ENCODE assay signal across 11 cellular contexts in the genomic region with DNA sequence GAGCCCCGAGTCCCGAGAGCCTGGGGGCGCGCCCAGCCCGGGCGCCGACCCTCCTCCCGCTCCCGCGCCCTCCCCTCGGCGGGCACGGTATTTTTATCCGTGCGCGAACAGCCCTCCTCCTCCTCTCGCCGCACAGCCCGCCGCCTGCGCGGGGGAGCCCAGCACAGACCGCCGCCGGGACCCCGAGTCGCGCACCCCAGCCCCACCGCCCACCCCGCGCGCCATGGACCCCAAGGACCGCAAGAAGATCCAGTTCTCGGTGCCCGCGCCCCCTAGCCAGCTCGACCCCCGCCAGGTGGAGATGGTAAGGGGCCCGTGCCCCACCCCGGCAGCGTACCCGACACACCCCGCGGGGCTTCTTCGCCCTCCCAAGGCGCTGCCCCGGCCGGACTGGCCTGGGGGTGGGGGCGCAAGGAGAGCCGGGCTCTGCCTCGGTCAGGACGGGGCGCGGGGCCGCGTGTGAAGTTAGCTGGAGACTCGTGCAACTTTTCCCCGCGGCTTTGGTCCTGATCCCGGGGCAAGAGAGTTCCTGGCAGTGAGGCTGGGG. TPM values are rescaled to one million over a fixed set of nuclear protein-coding genes. Genes with fewer than 3 reads are reported as not detected.
DNase-seq lines count a peak whose midpoint lies in the region; ATAC-seq and TF ChIP-seq lines count a peak whose summit lies in the region.
"Had no signal": no experiment of that assay in that cellular context is flagged by ENCODE, and none has a peak within 500 bp of the region (broad histone marks: within the 10 kb centered on the region; RNA-seq: fewer than 3 reads in every experiment).

No MANE protein-coding gene starts in this region.

- H2BK120ac ChIP-seq in IMR-90 (ENCODE audit: low read depth, low read length) (no peak overlapping the region), mesendoderm (ENCODE audit: low read depth, low read length) (no peak overlapping the region)

- H4K91ac ChIP-seq in IMR-90 (ENCODE audit: insufficient read depth, low read depth, low read length), result no peak overlapping the region

- TF ChIP-seq POLR2A in IMR-90 (IDR thresholded peaks at IDR 0.05; ENCODE audit: low read depth, low read length), result no peak

- H3K9me3 ChIP-seq in IMR-90 (ENCODE audit: control insufficient read depth, insufficient read depth, low read length) (no peaks in the 10 kb centered on the region), subcutaneous abdominal adipose tissue (ENCODE audit: control insufficient read depth in 5 of 5, low read length in 5 of 5) (no peaks in the 10 kb centered on the region)

- H2AK5ac ChIP-seq in IMR-90 (ENCODE audit: low read depth, low read length) (no peak overlapping the region), mesendoderm (ENCODE audit: low read length) (no peak overlapping the region)

- 1% methylated on average over 29 of the region's 60 CpGs; no CpG with 5 or more reads in 1 of the 2 experiments for WGBS in IMR-90 (ENCODE audit: extremely low coverage in 2 of 2, insufficient read length in 1 of 2), 2 experiments
- WGBS in mesendoderm (ENCODE audit: extremely low coverage, insufficient coverage, low lambda C conversion rate), result no CpG with 5 or more reads among the region's 60 CpGs

- no peak overlapping the region for H3K4ac ChIP-seq in IMR-90 (ENCODE audit: low read depth, low read length)
- H3K4ac ChIP-seq in mesendoderm (ENCODE audit: low read depth, low read length), result no peak overlapping the region

- H3K56ac ChIP-seq in IMR-90 (ENCODE audit: extremely low read depth, insufficient read depth, low read length), result no peak overlapping the region
- H3K56ac ChIP-seq in mesendoderm (ENCODE audit: low read length), result peak overlapping the region; percentile 81

- H3K23ac ChIP-seq in IMR-90 (ENCODE audit: low read depth, low read length), result no peak overlapping the region
- H3K23ac ChIP-seq in mesendoderm (ENCODE audit: low read length), result no peak overlapping the region

- intact Hi-C loops in IMR-90 (cut with micrococcal nuclease), result loop anchor here (10.0 kb wide), 1 partner anchor 358 kb away; a partner anchor contains a TSS

- H3K27ac ChIP-seq in IMR-90 (ENCODE audit: insufficient read depth, low read length) (no peak overlapping the region), mesendoderm (ENCODE audit: low read depth, low read length) (no peak overlapping the region), subcutaneous abdominal adipose tissue (ENCODE audit: low read depth, low read length) (peak overlapping the region; percentile 23)

- H3K9ac ChIP-seq in IMR-90 (ENCODE audit: low read depth, low read length) (no peak overlapping the region), mesendoderm (ENCODE audit: low read length) (peak overlapping the region; percentile 57), subcutaneous abdominal adipose tissue (ENCODE audit: low read length in 5 of 5) (peak overlapping the region in 1 of 5 donors; percentile 67)

- no peaks in the 10 kb centered on the region for H4K20me1 ChIP-seq in IMR-90 (ENCODE audit: insufficient read depth, low read length)

- BruUV-seq in IMR-90 (replicated peaks; lab: Mats Ljungman, UMichigan), result no TSS peak

- no peaks in the 10 kb centered on the region for H3K9me1 ChIP-seq in IMR-90 (ENCODE audit: insufficient read depth, low read length)

- POLR2A ChIA-PET in IMR-90 (lab: Charles Lee; ENCODE audit: unreplicated experiment), result no interaction called here

- H2AFZ ChIP-seq in IMR-90 (replicated peaks; ENCODE audit: low read length, poor library complexity), result no peak overlapping the region

- DNase-seq in IMR-90, result no peak
- no peak for DNase-seq in choroid plexus epithelial cell (ENCODE audit: low read depth)
- no peak for DNase-seq in mesendoderm
- no peak for DNase-seq in MV-4-11 (lab: John Stamatoyannopoulos, UW)
- no peak for DNase-seq in stimulated activated CD4-positive, alpha-beta T cell treated with anti-CD3 and anti-CD28 coated beads, Interleukin-2, amount 100 ng/mL, for 24 hours
- DNase-seq: NCI-H187, SIG-M5 had no signal

- H2BK5ac ChIP-seq in IMR-90 (ENCODE audit: low read depth, low read length, poor library complexity, severe bottlenecking), result no peak overlapping the region
- H2BK5ac ChIP-seq in mesendoderm (ENCODE audit: low read length), result no peak overlapping the region

- in situ Hi-C loops in IMR-90 (cut with MboI; ENCODE audit: low sequenced_read_pairs), result no loop called here

- no peaks in the 10 kb centered on the region for H3K36me3 ChIP-seq in IMR-90 (ENCODE audit: control insufficient read depth, insufficient read depth, low read length)
- no peaks in the 10 kb centered on the region for H3K36me3 ChIP-seq in mesendoderm (ENCODE audit: control insufficient read depth, insufficient read depth, low read length)
- H3K36me3 ChIP-seq in subcutaneous abdominal adipose tissue (ENCODE audit: control insufficient read depth in 5 of 5, insufficient read depth in 5 of 5, low read length in 5 of 5), result no peaks in the 10 kb centered on the region

- H3K79me2 ChIP-seq in mesendoderm (ENCODE audit: control insufficient read depth, insufficient read depth, low read length), result no peaks in the 10 kb centered on the region

- no peak overlapping the region for H2AK9ac ChIP-seq in IMR-90 (replicated peaks; ENCODE audit: low read depth, low read length, poor library complexity)

- H3K4me3 ChIP-seq in IMR-90 (ENCODE audit: insufficient read depth, low read depth, low read length) (0 out of 2 replicates have a peak overlapping the region, but pooled peaks have one; percentile 13), choroid plexus epithelial cell (ENCODE audit: low read depth, low read length) (peak overlapping the region; percentile 41), mesendoderm (ENCODE audit: low read length) (peak overlapping the region; percentile 19), subcutaneous abdominal adipose tissue (ENCODE audit: low read depth in 1 of 5, low read length in 5 of 5) (peak overlapping the region in 4 of 5 donors; percentile 43 to 70 (median 56))

- H2BK15ac ChIP-seq in IMR-90 (ENCODE audit: low read depth, low read length), result no peak overlapping the region
- no peak overlapping the region for H2BK15ac ChIP-seq in mesendoderm (replicated peaks; ENCODE audit: low read depth)

- no peak overlapping the region for H2BK20ac ChIP-seq in IMR-90 (ENCODE audit: low read depth, low read length)

- H4K8ac ChIP-seq in IMR-90 (ENCODE audit: low read depth in 2 of 2, low read length in 2 of 2) (no peak overlapping the region), mesendoderm (ENCODE audit: low read depth, low read length) (no peak overlapping the region)

- H3K18ac ChIP-seq in IMR-90 (ENCODE audit: low read depth, low read length), result no peak overlapping the region
- peak overlapping the region; percentile 13 for H3K18ac ChIP-seq in mesendoderm (ENCODE audit: low read length)

- no peak for TF ChIP-seq RAD21 in IMR-90 (IDR thresholded peaks at IDR 0.05; ENCODE audit: low read length)

- no peak overlapping the region for H3K14ac ChIP-seq in IMR-90 (replicated peaks; ENCODE audit: low read depth, low read length)

- CTCF ChIA-PET in IMR-90 (lab: Yijun Ruan, JAX), result no interaction called here

- peaks cover 3% of the 10 kb centered on the region; the same call in 1 of the 2 replicates for H3K4me1 ChIP-seq in IMR-90 (ENCODE audit: control insufficient read depth, insufficient read depth, low read length)
- peaks cover 7% of the 10 kb centered on the region for H3K4me1 ChIP-seq in mesendoderm (ENCODE audit: control insufficient read depth, low read depth, low read length)
- H3K4me1 ChIP-seq in subcutaneous abdominal adipose tissue (ENCODE audit: control insufficient read depth in 5 of 5, insufficient read depth in 5 of 5, low read length in 5 of 5), result peaks cover under 1 to 74% (median 68%) of the 10 kb centered on the region in 5 donors

- no peaks in the 10 kb centered on the region for H3K79me1 ChIP-seq in IMR-90 (ENCODE audit: low read depth in 1 of 2, low read length in 2 of 2)
- H3K79me1 ChIP-seq in mesendoderm (ENCODE audit: low read length), result no peaks in the 10 kb centered on the region

- no peak for ATAC-seq in IMR-90 (ENCODE audit: low read depth)
- no peak for ATAC-seq in HG03342 (IDR thresholded peaks at IDR 0.05; ENCODE audit: unreplicated experiment)
- ATAC-seq: activated naive CD4-positive, alpha-beta T cell treated with anti-CD3 and anti-CD28 coated beads, Interleukin-2, amount 50 U/mL, for 72 hours; HCT116 had no signal

- dilution Hi-C loops in IMR-90 (cut with HindIII; ENCODE audit: low sequenced_read_pairs, unreplicated experiment), result no loop called here

- peaks cover 74% of the 10 kb centered on the region for H3K27me3 ChIP-seq in IMR-90 (ENCODE audit: control insufficient read depth, insufficient read depth, low read length)
- no peaks in the 10 kb centered on the region for H3K27me3 ChIP-seq in mesendoderm (ENCODE audit: insufficient read depth, low read length, poor library complexity)
- H3K27me3 ChIP-seq in subcutaneous abdominal adipose tissue (ENCODE audit: control insufficient read depth in 5 of 5, insufficient read depth in 4 of 5, low read length in 5 of 5), result peaks cover 0 to 43% (median 24%) of the 10 kb centered on the region in 5 donors

- H3K4me2 ChIP-seq in IMR-90 (ENCODE audit: low read depth, low read length), result peak overlapping the region; percentile 56; the same call in 1 of the 2 replicates
- peak overlapping the region; percentile 89 for H3K4me2 ChIP-seq in mesendoderm (ENCODE audit: low read length)

- H4K5ac ChIP-seq in IMR-90 (ENCODE audit: low read depth, low read length) (no peak overlapping the region), mesendoderm (ENCODE audit: low read length) (no peak overlapping the region)

- TF ChIP-seq CTCF in IMR-90 (conservative IDR thresholded peaks at IDR 0.05; ENCODE audit: low read depth, low read length), result no peak
- no peak for TF ChIP-seq CTCF in choroid plexus epithelial cell (conservative IDR thresholded peaks at IDR 0.05; ENCODE audit: low read depth, low read length)

RNA-seq across cellular contexts. Expression of a gene that starts 0.5 kb away (rescaled TPM):
- not detected in 2 replicates for total RNA-seq in IMR-90 (2012; rRNA removed)
- polyA plus RNA-seq in IMR-90 (2012; rRNA removed), result not detected in 2 replicates
- not detected in 2 replicates for polyA plus RNA-seq in IMR-90 (2012; cell fraction: cytosol; rRNA removed)
- not detected in 2 replicates for polyA plus RNA-seq in IMR-90 (2012; cell fraction: nucleus; rRNA removed; ENCODE audit: low replicate concordance)
- 1.7 TPM for polyA plus RNA-seq in mesendoderm (2013, experiment 1 of 2)
- 1.8 TPM for polyA plus RNA-seq in mesendoderm (2013, experiment 2 of 2)

RNA-seq across cellular contexts. Expression of a gene that starts 9.7 kb away (rescaled TPM):
- total RNA-seq in IMR-90 (2012; rRNA removed), result 8.1 and 8.6 TPM in 2 replicates
- polyA plus RNA-seq in IMR-90 (2012; rRNA removed), result 50.4 and 69.2 TPM in 2 replicates
- 35.4 and 66.2 TPM in 2 replicates for polyA plus RNA-seq in IMR-90 (2012; cell fraction: cytosol; rRNA removed)
- polyA plus RNA-seq in IMR-90 (2012; cell fraction: nucleus; rRNA removed; ENCODE audit: low replicate concordance), result 141 and 452 TPM in 2 replicates
- 48.2 TPM for polyA plus RNA-seq in mesendoderm (2013, experiment 1 of 2)
- polyA plus RNA-seq in mesendoderm (2013, experiment 2 of 2), result 45.8 TPM

RNA-seq across cellular contexts. Expression of a gene that starts 19.5 kb away (rescaled TPM):
- total RNA-seq in IMR-90 (2012; rRNA removed), result not detected in 2 replicates
- polyA plus RNA-seq in IMR-90 (2012; rRNA removed), result not detected in 2 replicates
- not detected in 2 replicates for polyA plus RNA-seq in IMR-90 (2012; cell fraction: cytosol; rRNA removed)
- 0.03 TPM in 1 of 2 replicates, not detected in the other for polyA plus RNA-seq in IMR-90 (2012; cell fraction: nucleus; rRNA removed; ENCODE audit: low replicate concordance)
- polyA plus RNA-seq in mesendoderm (2013, experiment 1 of 2), result 0.01 TPM
- polyA plus RNA-seq in mesendoderm (2013, experiment 2 of 2), result 0.01 TPM
- total RNA-seq: activated naive CD4-positive, alpha-beta T cell treated with anti-CD3 and anti-CD28 coated beads, Interleukin-2, amount 50 U/mL, for 72 hours had no signal

RNA-seq across cellular contexts. Expression of a gene that starts 37.9 kb away (rescaled TPM):
- under 0.01 TPM in 2 replicates for total RNA-seq in IMR-90 (2012; rRNA removed)
- 0.21 and 0.26 TPM in 2 replicates for polyA plus RNA-seq in IMR-90 (2012; rRNA removed)
- polyA plus RNA-seq in IMR-90 (2012; cell fraction: cytosol; rRNA removed), result 0.03 and 0.09 TPM in 2 replicates
- polyA plus RNA-seq in IMR-90 (2012; cell fraction: nucleus; rRNA removed; ENCODE audit: low replicate concordance), result 1.2 and 3.2 TPM in 2 replicates
- 0.10 TPM for polyA plus RNA-seq in mesendoderm (2013, experiment 1 of 2)
- 0.08 TPM for polyA plus RNA-seq in mesendoderm (2013, experiment 2 of 2)

RNA-seq across cellular contexts. Expression of a gene that starts 41.0 kb away (rescaled TPM):
- total RNA-seq in IMR-90 (2012; rRNA removed), result not detected in 2 replicates
- polyA plus RNA-seq in IMR-90 (2012; rRNA removed), result not detected in 2 replicates
- polyA plus RNA-seq in IMR-90 (2012; cell fraction: cytosol; rRNA removed), result 0.08 TPM in 1 of 2 replicates, not detected in the other
- not detected in 2 replicates for polyA plus RNA-seq in IMR-90 (2012; cell fraction: nucleus; rRNA removed; ENCODE audit: low replicate concordance)
- polyA plus RNA-seq in mesendoderm (2013, experiment 1 of 2), result 0.81 TPM
- 0.63 TPM for polyA plus RNA-seq in mesendoderm (2013, experiment 2 of 2)
